In genomic region chr4:74006009-74006476, GRCh38 we compare ENCODE assay signal across 17 cellular contexts. TPM values are rescaled to one million over a fixed set of nuclear protein-coding genes. Genes with fewer than 3 reads are reported as not detected.
DNase-seq lines count a peak whose midpoint lies in the region; ATAC-seq and TF ChIP-seq lines count a peak whose summit lies in the region.
"Had no signal": no experiment of that assay in that cellular context is flagged by ENCODE, and none has a peak within 500 bp of the region (broad histone marks: within the 10 kb centered on the region; RNA-seq: fewer than 3 reads in every experiment).

No MANE protein-coding gene starts in this region.

- no peaks in the 10 kb centered on the region for H3K4me1 Mint-ChIP-seq in activated CD4-positive, alpha-beta memory T cell treated with anti-CD3 and anti-CD28 coated beads, Interleukin-2, amount 10 ng/mL, durations not matched to agents 7 days and 5 days
- peaks cover 7% of the 10 kb centered on the region for H3K4me1 Mint-ChIP-seq in endothelial cell (ENCODE audit: unreplicated experiment)
- H3K4me1 Mint-ChIP-seq: memory B cell had no signal

- TF ChIP-seq CTCF in fibroblast of mammary gland (conservative IDR thresholded peaks at IDR 0.05; ENCODE audit: control insufficient read depth, insufficient read depth, low read depth, low read length) (no peak), endothelial cell (IDR thresholded peaks at IDR 0.05; ENCODE audit: unreplicated experiment) (no peak)

- H3K4me3 Mint-ChIP-seq in activated CD4-positive, alpha-beta memory T cell treated with anti-CD3 and anti-CD28 coated beads, Interleukin-2, amount 10 ng/mL, durations not matched to agents 7 days and 5 days = no peak overlapping the region
- no peak overlapping the region for H3K4me3 Mint-ChIP-seq in endothelial cell (ENCODE audit: unreplicated experiment)
- H3K4me3 Mint-ChIP-seq: effector memory CD8-positive, alpha-beta T cell; memory B cell had no signal

- peak; percentile 22 for DNase-seq in GM03348 (ENCODE audit: low spot score)
- peak; percentile 34 for DNase-seq in RPMI7951 (ENCODE audit: low read depth)
- peak; percentile 95 for DNase-seq in fibroblast of mammary gland (ENCODE audit: low read depth)
- no peak for DNase-seq in sciatic nerve (ENCODE audit: low spot score)
- DNase-seq in activated CD4-positive, alpha-beta memory T cell treated with anti-CD3 and anti-CD28 coated beads, Interleukin-2, amount 10 ng/mL, durations not matched to agents 7 days and 5 days = no peak
- no peak for DNase-seq in epidermal melanocyte (ENCODE audit: insufficient read length, low spot score)
- DNase-seq in endothelial cell (ENCODE audit: low spot score) = no peak
- DNase-seq: activated T-cell treated with anti-CD3 and anti-CD28 coated beads, Interleukin-2, amount 50 U/mL, for 48 hours; effector memory CD8-positive, alpha-beta T cell; GDM1; KG1; NCI-H1694; NCI-H748 treated with DMSO at 0.1 percent for 48 hours; ovary had no signal

- peaks cover 2% of the 10 kb centered on the region for H3K27me3 Mint-ChIP-seq in activated CD4-positive, alpha-beta memory T cell treated with anti-CD3 and anti-CD28 coated beads, Interleukin-2, amount 10 ng/mL, durations not matched to agents 7 days and 5 days
- H3K27me3 Mint-ChIP-seq in endothelial cell (ENCODE audit: unreplicated experiment) = no peaks in the 10 kb centered on the region
- H3K27me3 Mint-ChIP-seq: effector memory CD8-positive, alpha-beta T cell; memory B cell had no signal

- no peaks in the 10 kb centered on the region for H3K36me3 Mint-ChIP-seq in activated CD4-positive, alpha-beta memory T cell treated with anti-CD3 and anti-CD28 coated beads, Interleukin-2, amount 10 ng/mL, durations not matched to agents 7 days and 5 days (ENCODE audit: low read depth)
- no peaks in the 10 kb centered on the region for H3K36me3 Mint-ChIP-seq in endothelial cell (ENCODE audit: low read depth, unreplicated experiment)
- H3K36me3 Mint-ChIP-seq: memory B cell had no signal

- POLR2A ChIA-PET in activated CD4-positive, alpha-beta memory T cell treated with anti-CD3 and anti-CD28 coated beads, Interleukin-2, amount 10 ng/mL, durations not matched to agents 7 days and 5 days (lab: Charles Lee) = no interaction called here

- ATAC-seq in sciatic nerve = peak; percentile 72
- ATAC-seq in GM18909 (IDR thresholded peaks at IDR 0.05; ENCODE audit: poor library complexity, unreplicated experiment) = no peak
- ATAC-seq: effector memory CD8-positive, alpha-beta T cell had no signal

- H3K9me3 Mint-ChIP-seq in activated CD4-positive, alpha-beta memory T cell treated with anti-CD3 and anti-CD28 coated beads, Interleukin-2, amount 10 ng/mL, durations not matched to agents 7 days and 5 days = no peaks in the 10 kb centered on the region
- H3K9me3 Mint-ChIP-seq in endothelial cell (ENCODE audit: unreplicated experiment) = no peaks in the 10 kb centered on the region
- H3K9me3 Mint-ChIP-seq: effector memory CD8-positive, alpha-beta T cell; memory B cell had no signal

- CTCF ChIA-PET in activated CD4-positive, alpha-beta memory T cell treated with anti-CD3 and anti-CD28 coated beads, Interleukin-2, amount 10 ng/mL, durations not matched to agents 7 days and 5 days (lab: Charles Lee) = no interaction called here

- no peak overlapping the region for H3K27ac Mint-ChIP-seq in activated CD4-positive, alpha-beta memory T cell treated with anti-CD3 and anti-CD28 coated beads, Interleukin-2, amount 10 ng/mL, durations not matched to agents 7 days and 5 days
- no peak overlapping the region for H3K27ac Mint-ChIP-seq in endothelial cell (ENCODE audit: unreplicated experiment)
- H3K27ac Mint-ChIP-seq: effector memory CD8-positive, alpha-beta T cell; memory B cell had no signal

- intact Hi-C loops in sciatic nerve (cut with DNase I) = no loop called here

- no peak overlapping the region for H3K4me3 ChIP-seq in fibroblast of mammary gland (ENCODE audit: control insufficient read depth, low read depth, low read length)
- H3K4me3 ChIP-seq: ascending aorta, ovary had no signal

RNA-seq across cellular contexts. Expression of gene CXCL5, which starts 7.6 kb away (rescaled TPM):
- total RNA-seq in RPMI7951 (2014; rRNA removed; shearing (Covaris generic)) = 2.7 and 3.2 TPM in 2 replicates
- 3.3 TPM for total RNA-seq in sciatic nerve
- not detected for total RNA-seq in activated CD4-positive, alpha-beta memory T cell treated with anti-CD3 and anti-CD28 coated beads, Interleukin-2, amount 10 ng/mL, durations not matched to agents 7 days and 5 days
- 3.4 TPM for total RNA-seq in endothelial cell (ENCODE audit: unreplicated experiment)
- total RNA-seq: ascending aorta had no signal

RNA-seq across cellular contexts. Expression of gene PPBP, which starts 18.1 kb away (rescaled TPM):
- not detected in 2 replicates for total RNA-seq in RPMI7951 (2014; rRNA removed; shearing (Covaris generic))
- total RNA-seq in sciatic nerve (10.9 TPM), endothelial cell (ENCODE audit: unreplicated experiment) (not detected)
- not detected for total RNA-seq in activated CD4-positive, alpha-beta memory T cell treated with anti-CD3 and anti-CD28 coated beads, Interleukin-2, amount 10 ng/mL, durations not matched to agents 7 days and 5 days
- total RNA-seq: ascending aorta had no signal

RNA-seq across cellular contexts. Expression of gene PF4, which starts 24.2 kb away (rescaled TPM):
- not detected in 2 replicates for total RNA-seq in RPMI7951 (2014; rRNA removed; shearing (Covaris generic))
- total RNA-seq in sciatic nerve (2.8 TPM), endothelial cell (ENCODE audit: unreplicated experiment) (11.6 TPM)
- total RNA-seq in activated CD4-positive, alpha-beta memory T cell treated with anti-CD3 and anti-CD28 coated beads, Interleukin-2, amount 10 ng/mL, durations not matched to agents 7 days and 5 days = not detected

RNA-seq across cellular contexts. Expression of gene CXCL3, which starts 32.4 kb away (rescaled TPM):
- 1.1 and 1.8 TPM in 2 replicates for total RNA-seq in RPMI7951 (2014; rRNA removed; shearing (Covaris generic))
- 6.9 TPM for total RNA-seq in sciatic nerve
- not detected for total RNA-seq in activated CD4-positive, alpha-beta memory T cell treated with anti-CD3 and anti-CD28 coated beads, Interleukin-2, amount 10 ng/mL, durations not matched to agents 7 days and 5 days
- 2.7 TPM for total RNA-seq in endothelial cell (ENCODE audit: unreplicated experiment)
- total RNA-seq: ascending aorta had no signal

Comparison
In these comparisons a context has a peak if more than half of its experiments do, and no peak if none do; other contexts are left out.
1. DNase-seq: peak in GM03348 (single experiment), RPMI7951 (single experiment) and fibroblast of mammary gland (single experiment); none in sciatic nerve (single experiment), activated CD4-positive, alpha-beta memory T cell treated with anti-CD3 and anti-CD28 coated beads, Interleukin-2, amount 10 ng/mL, durations not matched to agents 7 days and 5 days (single experiment), epidermal melanocyte (single experiment) and endothelial cell (single experiment).
2. RNA of gene PPBP, which starts 18.1 kb away (total RNA-seq): 10.9 TPM in sciatic nerve (single experiment); not detected in endothelial cell (single experiment), not detected in RPMI7951 and not detected in activated CD4-positive, alpha-beta memory T cell treated with anti-CD3 and anti-CD28 coated beads, Interleukin-2, amount 10 ng/mL, durations not matched to agents 7 days and 5 days; every median in the first group is over 10 times any median in the second.